Comparison of ENCODE assay signal across 1 cellular context in the genomic region with DNA sequence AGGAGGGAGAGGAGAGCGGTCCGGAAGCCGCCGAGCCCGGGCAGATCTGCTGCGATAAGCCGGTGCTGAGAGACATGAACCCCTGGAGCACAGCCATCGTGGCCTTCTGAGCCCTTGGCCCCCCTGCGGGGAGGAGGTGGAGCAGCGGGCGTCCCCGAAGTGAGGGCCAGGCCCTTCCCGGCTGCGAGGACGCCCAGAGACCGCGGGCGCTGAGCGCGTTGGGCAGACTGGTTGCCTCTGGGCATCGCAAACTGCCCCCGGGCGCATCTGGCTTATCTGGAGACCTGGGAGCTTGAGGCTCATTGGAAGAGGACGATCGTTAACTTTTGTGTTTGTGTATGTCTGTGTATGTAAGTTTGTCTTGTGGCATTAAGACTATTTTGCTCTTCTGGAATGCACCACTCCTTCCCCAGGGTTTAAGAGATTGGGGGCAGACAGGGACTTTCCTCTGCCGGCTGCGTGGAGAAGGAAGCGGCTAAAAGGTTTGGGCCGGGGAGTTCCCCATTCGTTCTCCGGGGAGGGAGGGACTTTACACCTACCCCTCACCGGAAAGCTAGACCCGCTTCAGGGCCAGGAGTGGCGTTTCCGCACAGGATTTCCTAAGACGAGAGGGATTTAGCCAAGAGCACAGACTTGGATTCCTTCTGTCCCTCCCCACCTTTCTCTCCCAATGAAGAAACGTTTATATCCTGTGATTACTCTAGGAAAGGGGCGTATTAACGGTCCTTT.
TF ChIP-seq lines count a peak whose summit lies in the region.

No MANE protein-coding gene starts in this region.

TF ChIP-seq in GM23338, 12 proteins besides CTCF, POLR2A, EP300 and RAD21:
- TF ChIP-seq REST (IDR thresholded peaks at IDR 0.05; ENCODE audit: unreplicated experiment): no peak
- no peak for TF ChIP-seq POLR2AphosphoS5 (IDR thresholded peaks at IDR 0.05; ENCODE audit: low read depth)
- TF ChIP-seq ZNF114 (CRISPR knock-in tag; IDR thresholded peaks at IDR 0.05): no peak
- no peak for TF ChIP-seq ZNF331 (CRISPR knock-in tag; IDR thresholded peaks at IDR 0.05; ENCODE audit: low read depth)
- TF ChIP-seq EZH2 (IDR thresholded peaks at IDR 0.05; ENCODE audit: low read depth, unreplicated experiment): no peak
- TF ChIP-seq STAT1 (IDR thresholded peaks at IDR 0.05; ENCODE audit: unreplicated experiment): no peak
- no peak for TF ChIP-seq JUNB (IDR thresholded peaks at IDR 0.05; ENCODE audit: unreplicated experiment)
- no peak for TF ChIP-seq ETS1 (IDR thresholded peaks at IDR 0.05)
- TF ChIP-seq, protein P1, sequence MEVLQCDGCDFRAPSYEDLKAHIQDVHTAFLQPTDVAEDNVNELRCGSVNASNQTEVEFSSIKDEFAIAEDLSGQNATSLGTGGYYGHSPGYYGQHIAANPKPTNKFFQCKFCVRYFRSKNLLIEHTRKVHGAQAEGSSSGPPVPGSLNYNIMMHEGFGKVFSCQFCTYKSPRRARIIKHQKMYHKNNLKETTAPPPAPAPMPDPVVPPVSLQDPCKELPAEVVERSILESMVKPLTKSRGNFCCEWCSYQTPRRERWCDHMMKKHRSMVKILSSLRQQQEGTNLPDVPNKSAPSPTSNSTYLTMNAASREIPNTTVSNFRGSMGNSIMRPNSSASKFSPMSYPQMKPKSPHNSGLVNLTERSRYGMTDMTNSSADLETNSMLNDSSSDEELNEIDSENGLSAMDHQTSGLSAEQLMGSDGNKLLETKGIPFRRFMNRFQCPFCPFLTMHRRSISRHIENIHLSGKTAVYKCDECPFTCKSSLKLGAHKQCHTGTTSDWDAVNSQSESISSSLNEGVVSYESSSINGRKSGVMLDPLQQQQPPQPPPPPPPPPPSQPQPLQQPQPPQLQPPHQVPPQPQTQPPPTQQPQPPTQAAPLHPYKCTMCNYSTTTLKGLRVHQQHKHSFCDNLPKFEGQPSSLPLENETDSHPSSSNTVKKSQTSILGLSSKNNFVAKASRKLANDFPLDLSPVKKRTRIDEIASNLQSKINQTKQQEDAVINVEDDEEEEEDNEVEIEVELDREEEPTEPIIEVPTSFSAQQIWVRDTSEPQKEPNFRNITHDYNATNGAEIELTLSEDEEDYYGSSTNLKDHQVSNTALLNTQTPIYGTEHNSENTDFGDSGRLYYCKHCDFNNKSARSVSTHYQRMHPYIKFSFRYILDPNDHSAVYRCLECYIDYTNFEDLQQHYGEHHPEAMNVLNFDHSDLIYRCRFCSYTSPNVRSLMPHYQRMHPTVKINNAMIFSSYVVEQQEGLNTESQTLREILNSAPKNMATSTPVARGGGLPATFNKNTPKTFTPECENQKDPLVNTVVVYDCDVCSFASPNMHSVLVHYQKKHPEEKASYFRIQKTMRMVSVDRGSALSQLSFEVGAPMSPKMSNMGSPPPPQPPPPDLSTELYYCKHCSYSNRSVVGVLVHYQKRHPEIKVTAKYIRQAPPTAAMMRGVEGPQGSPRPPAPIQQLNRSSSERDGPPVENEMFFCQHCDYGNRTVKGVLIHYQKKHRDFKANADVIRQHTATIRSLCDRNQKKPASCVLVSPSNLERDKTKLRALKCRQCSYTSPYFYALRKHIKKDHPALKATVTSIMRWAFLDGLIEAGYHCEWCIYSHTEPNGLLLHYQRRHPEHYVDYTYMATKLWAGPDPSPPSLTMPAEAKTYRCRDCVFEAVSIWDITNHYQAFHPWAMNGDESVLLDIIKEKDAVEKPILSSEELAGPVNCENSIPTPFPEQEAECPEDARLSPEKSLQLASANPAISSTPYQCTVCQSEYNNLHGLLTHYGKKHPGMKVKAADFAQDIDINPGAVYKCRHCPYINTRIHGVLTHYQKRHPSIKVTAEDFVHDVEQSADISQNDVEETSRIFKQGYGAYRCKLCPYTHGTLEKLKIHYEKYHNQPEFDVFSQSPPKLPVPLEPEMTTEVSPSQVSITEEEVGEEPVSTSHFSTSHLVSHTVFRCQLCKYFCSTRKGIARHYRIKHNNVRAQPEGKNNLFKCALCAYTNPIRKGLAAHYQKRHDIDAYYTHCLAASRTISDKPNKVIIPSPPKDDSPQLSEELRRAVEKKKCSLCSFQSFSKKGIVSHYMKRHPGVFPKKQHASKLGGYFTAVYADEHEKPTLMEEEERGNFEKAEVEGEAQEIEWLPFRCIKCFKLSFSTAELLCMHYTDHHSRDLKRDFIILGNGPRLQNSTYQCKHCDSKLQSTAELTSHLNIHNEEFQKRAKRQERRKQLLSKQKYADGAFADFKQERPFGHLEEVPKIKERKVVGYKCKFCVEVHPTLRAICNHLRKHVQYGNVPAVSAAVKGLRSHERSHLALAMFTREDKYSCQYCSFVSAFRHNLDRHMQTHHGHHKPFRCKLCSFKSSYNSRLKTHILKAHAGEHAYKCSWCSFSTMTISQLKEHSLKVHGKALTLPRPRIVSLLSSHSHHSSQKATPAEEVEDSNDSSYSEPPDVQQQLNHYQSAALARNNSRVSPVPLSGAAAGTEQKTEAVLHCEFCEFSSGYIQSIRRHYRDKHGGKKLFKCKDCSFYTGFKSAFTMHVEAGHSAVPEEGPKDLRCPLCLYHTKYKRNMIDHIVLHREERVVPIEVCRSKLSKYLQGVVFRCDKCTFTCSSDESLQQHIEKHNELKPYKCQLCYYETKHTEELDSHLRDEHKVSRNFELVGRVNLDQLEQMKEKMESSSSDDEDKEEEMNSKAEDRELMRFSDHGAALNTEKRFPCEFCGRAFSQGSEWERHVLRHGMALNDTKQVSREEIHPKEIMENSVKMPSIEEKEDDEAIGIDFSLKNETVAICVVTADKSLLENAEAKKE (CRISPR knock-in tag; IDR thresholded peaks at IDR 0.05): no peak
- TF ChIP-seq NANOG (IDR thresholded peaks at IDR 0.05; ENCODE audit: borderline replicate concordance): no peak
TF ChIP-seq in GM23338: peak in this region for 0.
